ENCODE assay signal across 1 cellular context in the genomic region with DNA sequence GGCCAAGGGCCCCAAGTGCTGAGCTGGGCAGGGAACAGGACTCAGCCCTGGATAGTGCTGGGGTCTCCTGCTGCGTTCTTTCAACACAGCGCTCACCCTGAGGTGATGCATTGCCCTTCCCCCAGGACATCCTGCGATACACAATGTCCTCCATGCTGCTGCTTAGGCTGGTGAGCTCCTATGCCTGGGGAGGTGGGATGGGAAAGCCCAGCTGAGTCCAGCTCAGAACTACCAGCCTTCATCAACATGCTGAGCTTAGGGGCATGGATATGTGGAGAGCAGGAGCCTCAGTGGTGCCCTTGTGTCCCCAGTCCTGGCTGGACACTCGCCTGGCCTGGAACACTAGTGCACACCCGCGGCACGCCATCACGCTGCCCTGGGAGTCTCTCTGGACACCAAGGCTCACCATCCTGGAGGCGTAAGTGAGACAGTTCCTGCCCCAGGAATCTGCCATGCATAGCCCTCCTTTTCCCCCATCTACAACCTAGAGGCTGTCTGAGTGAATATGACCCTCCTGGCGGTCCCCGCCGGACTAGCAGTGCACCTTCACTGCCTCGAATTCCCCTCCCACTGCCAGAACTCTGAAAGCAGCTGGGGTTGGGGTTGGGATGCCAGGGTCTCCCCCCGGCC.
TF ChIP-seq lines count a peak whose summit lies in the region.

No MANE protein-coding gene starts in this region.

TF ChIP-seq in GM23338, 12 proteins besides CTCF, POLR2A, EP300 and RAD21:
- TF ChIP-seq, protein P1, sequence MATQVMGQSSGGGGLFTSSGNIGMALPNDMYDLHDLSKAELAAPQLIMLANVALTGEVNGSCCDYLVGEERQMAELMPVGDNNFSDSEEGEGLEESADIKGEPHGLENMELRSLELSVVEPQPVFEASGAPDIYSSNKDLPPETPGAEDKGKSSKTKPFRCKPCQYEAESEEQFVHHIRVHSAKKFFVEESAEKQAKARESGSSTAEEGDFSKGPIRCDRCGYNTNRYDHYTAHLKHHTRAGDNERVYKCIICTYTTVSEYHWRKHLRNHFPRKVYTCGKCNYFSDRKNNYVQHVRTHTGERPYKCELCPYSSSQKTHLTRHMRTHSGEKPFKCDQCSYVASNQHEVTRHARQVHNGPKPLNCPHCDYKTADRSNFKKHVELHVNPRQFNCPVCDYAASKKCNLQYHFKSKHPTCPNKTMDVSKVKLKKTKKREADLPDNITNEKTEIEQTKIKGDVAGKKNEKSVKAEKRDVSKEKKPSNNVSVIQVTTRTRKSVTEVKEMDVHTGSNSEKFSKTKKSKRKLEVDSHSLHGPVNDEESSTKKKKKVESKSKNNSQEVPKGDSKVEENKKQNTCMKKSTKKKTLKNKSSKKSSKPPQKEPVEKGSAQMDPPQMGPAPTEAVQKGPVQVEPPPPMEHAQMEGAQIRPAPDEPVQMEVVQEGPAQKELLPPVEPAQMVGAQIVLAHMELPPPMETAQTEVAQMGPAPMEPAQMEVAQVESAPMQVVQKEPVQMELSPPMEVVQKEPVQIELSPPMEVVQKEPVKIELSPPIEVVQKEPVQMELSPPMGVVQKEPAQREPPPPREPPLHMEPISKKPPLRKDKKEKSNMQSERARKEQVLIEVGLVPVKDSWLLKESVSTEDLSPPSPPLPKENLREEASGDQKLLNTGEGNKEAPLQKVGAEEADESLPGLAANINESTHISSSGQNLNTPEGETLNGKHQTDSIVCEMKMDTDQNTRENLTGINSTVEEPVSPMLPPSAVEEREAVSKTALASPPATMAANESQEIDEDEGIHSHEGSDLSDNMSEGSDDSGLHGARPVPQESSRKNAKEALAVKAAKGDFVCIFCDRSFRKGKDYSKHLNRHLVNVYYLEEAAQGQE (IDR thresholded peaks at IDR 0.05; ENCODE audit: unreplicated experiment), result no peak
